17 cellular contexts compared by ENCODE assay signal in the genomic region with DNA sequence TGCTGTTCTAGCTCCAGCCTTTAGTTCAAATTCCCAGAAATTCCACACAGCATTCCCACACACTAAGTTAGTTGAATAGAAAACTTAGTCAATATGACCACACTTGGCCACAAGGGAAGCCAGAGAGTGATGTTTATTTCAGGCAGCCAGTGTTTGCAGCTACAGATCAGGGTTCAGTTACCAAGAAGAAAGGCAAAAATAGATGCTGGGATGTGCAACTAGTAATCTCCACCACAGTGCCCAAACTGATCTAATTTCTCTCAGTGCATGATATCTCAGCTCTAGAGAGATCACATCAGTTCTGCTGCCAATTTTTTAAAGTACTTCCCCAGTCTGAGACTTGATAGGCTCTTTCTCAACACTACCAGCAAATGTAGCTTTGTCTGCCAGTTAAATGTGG. TPM values are rescaled to one million over a fixed set of nuclear protein-coding genes. Genes with fewer than 3 reads are reported as not detected.
DNase-seq lines count a peak whose midpoint lies in the region; ATAC-seq and TF ChIP-seq lines count a peak whose summit lies in the region.
"Had no signal": no experiment of that assay in that cellular context is flagged by ENCODE, and none has a peak within 500 bp of the region (broad histone marks: within the 10 kb centered on the region; RNA-seq: fewer than 3 reads in every experiment).

No MANE protein-coding gene starts in this region.

- H3K36me3 Mint-ChIP-seq in HFFc6 (ENCODE audit: low read depth): peaks cover 37% of the 10 kb centered on the region
- peaks cover 42% of the 10 kb centered on the region for H3K36me3 Mint-ChIP-seq in chondrocyte (ENCODE audit: low read depth)

- H3K27me3 Mint-ChIP-seq in HFFc6 (ENCODE audit: insufficient read depth): no peaks in the 10 kb centered on the region; the same call in 1 of the 2 replicates
- H3K27me3 Mint-ChIP-seq in chondrocyte (ENCODE audit: low read depth): no peaks in the 10 kb centered on the region
- H3K27me3 Mint-ChIP-seq: activated naive CD8-positive, alpha-beta T cell treated with anti-CD3 and anti-CD28 coated beads, Interleukin-2, amount 10 ng/mL, durations not matched to agents 7 days and 5 days; T-helper 17 cell had no signal

- H3K4me3 Mint-ChIP-seq in HFFc6: no peak overlapping the region
- H3K4me3 Mint-ChIP-seq in chondrocyte (ENCODE audit: unreplicated experiment): no peak overlapping the region
- H3K4me3 Mint-ChIP-seq: activated naive CD8-positive, alpha-beta T cell treated with anti-CD3 and anti-CD28 coated beads, Interleukin-2, amount 10 ng/mL, durations not matched to agents 7 days and 5 days; nephron progenitor cell; T-helper 17 cell had no signal

- in situ Hi-C loops in ACHN (cut with HindIII; ENCODE audit: low pct_ligation_motif_present, low pct_unique_long_range_greater_than_20kb, low sequenced_read_pairs): no loop called here

- H3K9me3 Mint-ChIP-seq in HFFc6: no peaks in the 10 kb centered on the region
- H3K9me3 Mint-ChIP-seq in chondrocyte (ENCODE audit: low read depth): no peaks in the 10 kb centered on the region
- H3K9me3 Mint-ChIP-seq: activated naive CD8-positive, alpha-beta T cell treated with anti-CD3 and anti-CD28 coated beads, Interleukin-2, amount 10 ng/mL, durations not matched to agents 7 days and 5 days; nephron progenitor cell had no signal

- H3K27ac Mint-ChIP-seq in HFFc6: no peak overlapping the region
- no peak overlapping the region for H3K27ac Mint-ChIP-seq in chondrocyte (ENCODE audit: unreplicated experiment)
- H3K27ac Mint-ChIP-seq: activated naive CD8-positive, alpha-beta T cell treated with anti-CD3 and anti-CD28 coated beads, Interleukin-2, amount 10 ng/mL, durations not matched to agents 7 days and 5 days; nephron progenitor cell; T-helper 17 cell had no signal

- DNase-seq in ACHN (peak; percentile 19), HFFc6 (no peak), chondrocyte (ENCODE audit: low spot score) (no peak), left lobe of liver (ENCODE audit: low spot score) (no peak), cerebellar cortex (ENCODE audit: low spot score) (no peak), kidney glomerular epithelial cell (lab: John Stamatoyannopoulos, UW) (no peak), NCI-H187 treated with DMSO at 0.1 percent for 48 hours (lab: John Stamatoyannopoulos, UW) (no peak)
- DNase-seq: activated naive CD8-positive, alpha-beta T cell treated with anti-CD3 and anti-CD28 coated beads, Interleukin-2, amount 10 ng/mL, durations not matched to agents 7 days and 5 days; AML-193; MV-4-11; nephron progenitor cell; RPMI8226; sigmoid colon; stimulated activated CD4-positive, alpha-beta T cell treated with anti-CD3 and anti-CD28 coated beads, Interleukin-4, amount 100 ng/mL, for 4 hours; T-helper 17 cell; trophoblast cell had no signal

- peak; percentile 44; the same call in 1 of the 2 replicates for TF ChIP-seq CTCF in HFFc6 (IDR thresholded peaks at IDR 0.05)
- peak; percentile 32 for TF ChIP-seq CTCF in chondrocyte (IDR thresholded peaks at IDR 0.05)

- peaks cover 20% of the 10 kb centered on the region for H3K4me1 Mint-ChIP-seq in HFFc6 (ENCODE audit: low read depth)
- H3K4me1 Mint-ChIP-seq in chondrocyte (ENCODE audit: low read depth): peaks cover 3% of the 10 kb centered on the region
- H3K4me1 Mint-ChIP-seq: nephron progenitor cell had no signal

- peak; percentile 40 for ATAC-seq in left lobe of liver
- ATAC-seq in HG03039 (IDR thresholded peaks at IDR 0.05; ENCODE audit: unreplicated experiment): no peak
- ATAC-seq: T-helper 17 cell had no signal

RNA-seq across cellular contexts. Expression of a gene that starts 17.6 kb away (rescaled TPM):
- 10 to 100 TPM; 15.8 to 23.2 (median 20.9) TPM for total RNA-seq in HFFc6 (2021; fragmentation: NEBNext Ultra II Directional; extraction: Animal tissue kit (Norgen Biotek cat#: 25700))
- total RNA-seq in chondrocyte (17.8 to 28.1 TPM (median 20.6 TPM) in 3 replicates), left lobe of liver (7.7 TPM)

RNA-seq across cellular contexts. Expression of a gene that starts 38.9 kb away (rescaled TPM):
- total RNA-seq in HFFc6 (2021; fragmentation: NEBNext Ultra II Directional; extraction: Animal tissue kit (Norgen Biotek cat#: 25700)): 1 to 10 TPM; 1.2 to 2.2 (median 1.9) TPM
- total RNA-seq in chondrocyte: 4.8 to 8.0 TPM (median 7.9 TPM) in 3 replicates
- total RNA-seq in left lobe of liver: 80.4 TPM

RNA-seq across cellular contexts. Expression of a gene that starts 56.9 kb away (rescaled TPM):
- 100 to 1,000 TPM; 101 to 120 (median 115) TPM for total RNA-seq in HFFc6 (2021; fragmentation: NEBNext Ultra II Directional; extraction: Animal tissue kit (Norgen Biotek cat#: 25700))
- total RNA-seq in chondrocyte (54.0 to 74.1 TPM (median 57.3 TPM) in 3 replicates), left lobe of liver (43.6 TPM)

RNA-seq across cellular contexts. Expression of a gene that starts 57.0 kb away (rescaled TPM):
- 1 to 10 TPM; 5.7 to 9.5 (median 7.0) TPM for total RNA-seq in HFFc6 (2021; fragmentation: NEBNext Ultra II Directional; extraction: Animal tissue kit (Norgen Biotek cat#: 25700))
- total RNA-seq in chondrocyte (4.8 to 6.6 TPM (median 5.4 TPM) in 3 replicates), left lobe of liver (3.2 TPM)
